9 cellular contexts compared by ENCODE assay signal in genomic region chr21:29701676-29702075, GRCh38.
"Had no signal": no experiment of that assay in that cellular context is flagged by ENCODE, and none has a peak within 500 bp of the region (broad histone marks: within the 10 kb centered on the region; RNA-seq: fewer than 3 reads in every experiment).

No MANE protein-coding gene starts in this region.

- H3K36me3 ChIP-seq: HAP-1 had no signal

- H3K27ac ChIP-seq: GM23248, HL-60 had no signal

- H2AFZ ChIP-seq: GM23248 had no signal

- H3K27ac Mint-ChIP-seq: HFFc6, IgD-negative memory B cell had no signal

- ATAC-seq: HCT116 had no signal

- H3K4me3 Mint-ChIP-seq: HFFc6 had no signal

- H3K4me1 ChIP-seq: HAP-1 had no signal

- H3K4me3 ChIP-seq: GM23248, HAP-1 had no signal

- H3K9me3 ChIP-seq: HAP-1 had no signal

- DNase-seq: GM23248, GOT3, H7, HFFc6, KG1 had no signal

- H3K9ac ChIP-seq: GM23248 had no signal
